In the genomic region with DNA sequence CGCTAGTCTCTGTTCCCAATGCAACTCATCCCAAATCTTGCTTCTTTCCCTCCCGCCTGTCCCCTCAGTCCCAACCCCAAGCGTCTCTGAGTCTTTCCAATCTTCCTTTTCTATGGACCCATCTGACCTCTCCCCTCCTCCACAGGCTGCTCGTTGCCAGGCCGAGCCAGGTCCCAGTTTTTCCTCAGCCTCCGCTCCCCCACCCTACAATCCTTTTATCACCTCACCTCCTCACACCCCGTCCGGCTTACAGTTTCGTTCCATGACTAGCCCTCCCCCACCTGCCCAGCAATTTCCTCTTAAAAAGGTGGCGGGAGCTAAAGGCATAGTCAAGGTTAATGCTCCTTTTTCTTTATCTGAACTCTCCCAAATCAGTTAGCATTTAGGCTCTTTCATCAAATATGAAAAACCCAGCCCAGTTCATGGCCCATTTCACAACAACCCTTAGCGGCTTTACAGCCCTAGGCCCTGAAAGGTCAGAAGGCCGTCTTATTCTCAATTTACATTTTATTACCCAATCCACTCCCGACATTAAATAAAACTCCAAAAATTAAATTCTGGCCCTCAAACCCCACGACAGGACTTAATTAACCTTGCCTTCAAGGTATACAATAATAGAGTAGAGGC, we compare ENCODE assay signal across 14 cellular contexts. TPM values are rescaled to one million over a fixed set of nuclear protein-coding genes. Genes with fewer than 3 reads are reported as not detected.
DNase-seq lines count a peak whose midpoint lies in the region; ATAC-seq and TF ChIP-seq lines count a peak whose summit lies in the region.
"Not testable (repeated sequence)": the region's sequence is repeated elsewhere in the genome, so short reads cannot be mapped to it uniquely, and the experiment has no call there.
"Had no signal": no experiment of that assay in that cellular context is flagged by ENCODE, and none has a peak within 500 bp of the region (broad histone marks: within the 10 kb centered on the region; RNA-seq: fewer than 3 reads in every experiment).

No MANE protein-coding gene starts in this region.

- not testable (repeated sequence) for H3K36me3 ChIP-seq in GM23338 (ENCODE audit: insufficient read depth); vagina

- not testable (repeated sequence) for ATAC-seq in GM23338, WTC11, left colon

- H3K4me3 ChIP-seq in GM23338: 0 out of 2 replicates have a peak overlapping the region, but pooled peaks have one; percentile 42
- peak overlapping the region in 1 of 2 donors; percentile 33 for H3K4me3 ChIP-seq in vagina

- H3K27me3 ChIP-seq in GM23338 (ENCODE audit: insufficient read depth); vagina: not testable (repeated sequence)

- H3K4me1 ChIP-seq in GM23338 (ENCODE audit: insufficient read depth): peaks cover 11% of the 10 kb centered on the region
- H3K4me1 ChIP-seq in vagina: not testable (repeated sequence)

- POLR2A ChIA-PET in WTC11 (lab: Charles Lee): not testable (repeated sequence)

- H3K4me1 Mint-ChIP-seq in GM23338 (peaks cover 27% of the 10 kb centered on the region), WTC11 (peaks cover 32% of the 10 kb centered on the region), progenitor cell of endocrine pancreas (ENCODE audit: low read depth) (peaks cover 13% of the 10 kb centered on the region)
- H3K4me1 Mint-ChIP-seq in dendritic cell treated with granulocyte-macrophage colony-stimulating factor and Interleukin-4, amounts not matched to agents 40 ng/mL and 50 ng/mL, for 4 days (ENCODE audit: low read depth): peaks cover 41% of the 10 kb centered on the region

- H3K27me3 Mint-ChIP-seq in GM23338 (ENCODE audit: insufficient read depth, low read depth, poor library complexity): not testable (repeated sequence)
- H3K27me3 Mint-ChIP-seq in WTC11 (ENCODE audit: low read depth) (peaks cover 15% of the 10 kb centered on the region), progenitor cell of endocrine pancreas (peaks cover 24% of the 10 kb centered on the region)
- peaks cover 43% of the 10 kb centered on the region for H3K27me3 Mint-ChIP-seq in dendritic cell treated with granulocyte-macrophage colony-stimulating factor and Interleukin-4, amounts not matched to agents 40 ng/mL and 50 ng/mL, for 4 days

- TF ChIP-seq POLR2A in vagina (IDR thresholded peaks at IDR 0.05): not testable (repeated sequence)

- not testable (repeated sequence) for H3K9me3 ChIP-seq in vagina

- intact Hi-C loops in dendritic cell treated with granulocyte-macrophage colony-stimulating factor and Interleukin-4, amounts not matched to agents 40 ng/mL and 50 ng/mL, for 4 days (cut with micrococcal nuclease); left colon (cut with DNase I, micrococcal nuclease); vagina (cut with DNase I): not testable (repeated sequence)

- not testable (repeated sequence) for H3K4me3 Mint-ChIP-seq in GM23338; dendritic cell treated with granulocyte-macrophage colony-stimulating factor and Interleukin-4, amounts not matched to agents 40 ng/mL and 50 ng/mL, for 4 days; progenitor cell of endocrine pancreas (ENCODE audit: low read depth)
- H3K4me3 Mint-ChIP-seq in WTC11: peak overlapping the region; percentile 60

- not testable (repeated sequence) for H2AFZ ChIP-seq in GM23338

- CTCF ChIA-PET in WTC11 (lab: Charles Lee): not testable (repeated sequence)

- not testable (repeated sequence) for H3K9me2 ChIP-seq in GM23338 (ENCODE audit: insufficient read depth)

- peaks cover 37% of the 10 kb centered on the region for H3K9me3 Mint-ChIP-seq in GM23338
- peaks cover 27% of the 10 kb centered on the region for H3K9me3 Mint-ChIP-seq in WTC11
- not testable (repeated sequence) for H3K9me3 Mint-ChIP-seq in dendritic cell treated with granulocyte-macrophage colony-stimulating factor and Interleukin-4, amounts not matched to agents 40 ng/mL and 50 ng/mL, for 4 days; progenitor cell of endocrine pancreas (ENCODE audit: low read depth)

- H4K20me1 ChIP-seq in GM23338 (replicated peaks; ENCODE audit: insufficient read depth): not testable (repeated sequence)

- TF ChIP-seq CTCF in GM23338 (conservative IDR thresholded peaks at IDR 0.05; ENCODE audit: low read depth in 2 of 2); WTC11 (IDR thresholded peaks at IDR 0.05); progenitor cell of endocrine pancreas (IDR thresholded peaks at IDR 0.05; ENCODE audit: unreplicated experiment); vagina (IDR thresholded peaks at IDR 0.05): not testable (repeated sequence)

- H3K79me2 ChIP-seq in GM23338 (replicated peaks; ENCODE audit: insufficient read depth): not testable (repeated sequence)

- DNase-seq in GM23338 (ENCODE audit: low spot score); WTC11 (ENCODE audit: low spot score); progenitor cell of endocrine pancreas (ENCODE audit: low spot score, unreplicated experiment); vagina (ENCODE audit: extremely low spot score in 2 of 2): not testable (repeated sequence)
- DNase-seq in MV-4-11 (lab: John Stamatoyannopoulos, UW) (peak; percentile 25), left colon (peak; percentile 34 to 55)

- not testable (repeated sequence) for H3K27ac Mint-ChIP-seq in GM23338
- peak overlapping the region; percentile 86 for H3K27ac Mint-ChIP-seq in WTC11
- H3K27ac Mint-ChIP-seq in dendritic cell treated with granulocyte-macrophage colony-stimulating factor and Interleukin-4, amounts not matched to agents 40 ng/mL and 50 ng/mL, for 4 days: peak overlapping the region; percentile 50
- H3K27ac Mint-ChIP-seq in progenitor cell of endocrine pancreas: peak overlapping the region; percentile 29

- H3K27ac ChIP-seq in GM23338 (ENCODE audit: low read depth): not testable (repeated sequence)
- H3K27ac ChIP-seq in vagina: peak overlapping the region; percentile 61

- H3K4me2 ChIP-seq in GM23338: peak overlapping the region; percentile 57

- H3F3A ChIP-seq in GM23338 (replicated peaks; ENCODE audit: low read depth): not testable (repeated sequence)

- H3K36me3 Mint-ChIP-seq in GM23338 (ENCODE audit: low read depth) (peaks cover 33% of the 10 kb centered on the region), WTC11 (peaks cover 36% of the 10 kb centered on the region)
- H3K36me3 Mint-ChIP-seq in dendritic cell treated with granulocyte-macrophage colony-stimulating factor and Interleukin-4, amounts not matched to agents 40 ng/mL and 50 ng/mL, for 4 days (ENCODE audit: low read depth); progenitor cell of endocrine pancreas (ENCODE audit: insufficient read depth): not testable (repeated sequence)

RNA-seq across cellular contexts. Expression of gene CCL26, which starts 8.7 kb away (rescaled TPM):
- total RNA-seq in GM23338 (2014; rRNA removed; shearing (Covaris generic)): 3.0 and 6.2 TPM in 2 replicates
- polyA plus RNA-seq in GM23338 (2016; fragmentation: Nextera tagmentation; extraction: Ambion mirVana): 17.5 and 18.4 TPM in 2 replicates
- total RNA-seq in WTC11 (2021) (9.8 to 19.5 TPM (median 18.5 TPM) in 3 replicates), left colon (under 1 TPM in 1 of 2 donors, not detected in 1; 0.78 TPM), progenitor cell of endocrine pancreas (not detected in 2 replicates), vagina (not detected)
- total RNA-seq: Calu3; CD4-positive, alpha-beta T cell; Daoy; G401; GM12878; HepG2; HT-29 had no signal
- polyA plus RNA-seq: GM12878 had no signal

RNA-seq across cellular contexts. Expression of gene CCL24, which starts 32.8 kb away (rescaled TPM):
- not detected in 2 replicates for total RNA-seq in GM23338 (2014; rRNA removed; shearing (Covaris generic))
- not detected in 2 replicates for polyA plus RNA-seq in GM23338 (2016; fragmentation: Nextera tagmentation; extraction: Ambion mirVana)
- total RNA-seq in WTC11 (2021) (not detected in 3 replicates), left colon (10 to 100 TPM in 1 of 2 donors, 1 to 10 TPM in 1; 7.4 to 21.7 TPM), progenitor cell of endocrine pancreas (not detected in 2 replicates), vagina (not detected)
- total RNA-seq: CD4-positive, alpha-beta T cell; Daoy; G401; GM12878; HepG2; HT-29 had no signal
- polyA plus RNA-seq: GM12878, HepG2 had no signal

RNA-seq across cellular contexts. Expression of gene HIP1, which starts 42.0 kb away (rescaled TPM):
- total RNA-seq in GM23338 (2014; rRNA removed; shearing (Covaris generic)): 59.8 and 80.8 TPM in 2 replicates
- 23.2 and 24.9 TPM in 2 replicates for polyA plus RNA-seq in GM23338 (2016; fragmentation: Nextera tagmentation; extraction: Ambion mirVana)
- total RNA-seq in WTC11 (2021) (75.8 to 86.3 TPM (median 85.0 TPM) in 3 replicates), left colon (1 to 10 TPM; 5.7 to 6.2 TPM), progenitor cell of endocrine pancreas (61.1 and 66.6 TPM in 2 replicates), vagina (17.7 TPM)
